In genomic region chrX:46589977-46590723, GRCh38 we compare ENCODE assay signal across 12 cellular contexts. TPM values are rescaled to one million over a fixed set of nuclear protein-coding genes. Genes with fewer than 3 reads are reported as not detected.
DNase-seq lines count a peak whose midpoint lies in the region; ATAC-seq, FAIRE-seq and TF ChIP-seq lines count a peak whose summit lies in the region.
"Had no signal": no experiment of that assay in that cellular context is flagged by ENCODE, and none has a peak within 500 bp of the region (broad histone marks: within the 10 kb centered on the region; RNA-seq: fewer than 3 reads in every experiment).

No MANE protein-coding gene starts in this region.

- ATAC-seq in activated CD8-positive, alpha-beta memory T cell treated with anti-CD3 and anti-CD28 coated beads, Interleukin-2, amount 10 ng/mL, durations not matched to agents 7 days and 5 days, result no peak
- ATAC-seq: stimulated activated naive CD8-positive, alpha-beta T cell treated with anti-CD3 and anti-CD28 coated beads, Interleukin-15, amount 100 ng/mL, for 72 hours had no signal

- H3K9me3 ChIP-seq in tibial artery, result no peaks in the 10 kb centered on the region
- H3K9me3 ChIP-seq: ovary had no signal

- in situ Hi-C loops in KBM-7 (cut with MboI; ENCODE audit: low pct_unique_long_range_greater_than_20kb, low sequenced_read_pairs), result no loop called here

- CTCF ChIA-PET in activated CD8-positive, alpha-beta memory T cell treated with anti-CD3 and anti-CD28 coated beads, Interleukin-2, amount 10 ng/mL, durations not matched to agents 7 days and 5 days (lab: Charles Lee), result interaction anchor here (0.6 to 1.7 kb wide), 2 partner anchors 38 to 64 kb away, joined by 3 read pairs; no protein-coding TSS in a partner anchor

- no peaks in the 10 kb centered on the region for H3K27me3 Mint-ChIP-seq in activated CD8-positive, alpha-beta memory T cell treated with anti-CD3 and anti-CD28 coated beads, Interleukin-2, amount 10 ng/mL, durations not matched to agents 7 days and 5 days
- H3K27me3 Mint-ChIP-seq: stimulated activated naive CD8-positive, alpha-beta T cell treated with anti-CD3 and anti-CD28 coated beads, Interleukin-15, amount 100 ng/mL, for 72 hours had no signal

- H3K4me1 Mint-ChIP-seq in activated CD8-positive, alpha-beta memory T cell treated with anti-CD3 and anti-CD28 coated beads, Interleukin-2, amount 10 ng/mL, durations not matched to agents 7 days and 5 days, result peaks cover 24% of the 10 kb centered on the region

- TF ChIP-seq CTCF in epithelial cell of proximal tubule (conservative IDR thresholded peaks at IDR 0.05; ENCODE audit: low read depth, low read length) (no peak), tibial artery (IDR thresholded peaks at IDR 0.05) (no peak)

- H3K27ac Mint-ChIP-seq in activated CD8-positive, alpha-beta memory T cell treated with anti-CD3 and anti-CD28 coated beads, Interleukin-2, amount 10 ng/mL, durations not matched to agents 7 days and 5 days, result no peak overlapping the region
- H3K27ac Mint-ChIP-seq: stimulated activated naive CD8-positive, alpha-beta T cell treated with anti-CD3 and anti-CD28 coated beads, Interleukin-15, amount 100 ng/mL, for 72 hours had no signal

- H3K27me3 ChIP-seq in tibial artery, result no peaks in the 10 kb centered on the region
- H3K27me3 ChIP-seq: ovary had no signal

- DNase-seq in Daoy (ENCODE audit: low read depth) (peak; percentile 35), RCC 7860 (ENCODE audit: low spot score) (peak; percentile 43), epithelial cell of proximal tubule (ENCODE audit: low read depth) (peak; percentile 42), renal cortical epithelial cell (ENCODE audit: low read depth) (peak; percentile 89), tibial artery (no peak), KBM-7 (no peak)
- DNase-seq in activated CD8-positive, alpha-beta memory T cell treated with anti-CD3 and anti-CD28 coated beads, Interleukin-2, amount 10 ng/mL, durations not matched to agents 7 days and 5 days, result no peak
- DNase-seq: DND-41; NCI-H524 treated with DMSO at 0.1 percent for 48 hours; ovary; stimulated activated naive CD8-positive, alpha-beta T cell treated with anti-CD3 and anti-CD28 coated beads, Interleukin-15, amount 100 ng/mL, for 72 hours had no signal

- no peaks in the 10 kb centered on the region for H3K9me3 Mint-ChIP-seq in activated CD8-positive, alpha-beta memory T cell treated with anti-CD3 and anti-CD28 coated beads, Interleukin-2, amount 10 ng/mL, durations not matched to agents 7 days and 5 days (ENCODE audit: low read depth)
- H3K9me3 Mint-ChIP-seq: stimulated activated naive CD8-positive, alpha-beta T cell treated with anti-CD3 and anti-CD28 coated beads, Interleukin-15, amount 100 ng/mL, for 72 hours had no signal

- peaks cover 0 to 41% (median 3%) of the 10 kb centered on the region in 4 donors for H3K4me1 ChIP-seq in tibial artery

- peak; percentile 88 for FAIRE-seq in RCC 7860 (lab: Jason Lieb, UNC)

- peak overlapping the region in 1 of 2 donors; percentile 57 for H3K27ac ChIP-seq in tibial artery
- H3K27ac ChIP-seq: ovary had no signal

- H3K4me3 ChIP-seq in epithelial cell of proximal tubule (ENCODE audit: low read depth, low read length), result no peak overlapping the region
- no peak overlapping the region for H3K4me3 ChIP-seq in tibial artery
- H3K4me3 ChIP-seq: lung, ovary had no signal

- no peaks in the 10 kb centered on the region for H3K36me3 ChIP-seq in tibial artery
- H3K36me3 ChIP-seq: ovary had no signal

- no peak overlapping the region for H3K4me3 Mint-ChIP-seq in activated CD8-positive, alpha-beta memory T cell treated with anti-CD3 and anti-CD28 coated beads, Interleukin-2, amount 10 ng/mL, durations not matched to agents 7 days and 5 days
- H3K4me3 Mint-ChIP-seq: stimulated activated naive CD8-positive, alpha-beta T cell treated with anti-CD3 and anti-CD28 coated beads, Interleukin-15, amount 100 ng/mL, for 72 hours had no signal

- intact Hi-C loops in tibial artery (cut with DNase I; ENCODE audit: low total_unique reads), result no loop called here

- peaks cover 7% of the 10 kb centered on the region for H3K36me3 Mint-ChIP-seq in activated CD8-positive, alpha-beta memory T cell treated with anti-CD3 and anti-CD28 coated beads, Interleukin-2, amount 10 ng/mL, durations not matched to agents 7 days and 5 days

RNA-seq across cellular contexts. Expression of gene CHST7, which starts 16.6 kb away (rescaled TPM):
- 4.4 and 10.5 TPM in 2 replicates for total RNA-seq in Daoy (2014; rRNA removed; shearing (Covaris generic))
- 6.1 and 8.0 TPM in 2 replicates for total RNA-seq in epithelial cell of proximal tubule
- 5.7 and 13.0 TPM in 2 replicates for total RNA-seq in renal cortical epithelial cell
- total RNA-seq in activated CD8-positive, alpha-beta memory T cell treated with anti-CD3 and anti-CD28 coated beads, Interleukin-2, amount 10 ng/mL, durations not matched to agents 7 days and 5 days, result 1 to 10 TPM; 4.6 to 5.9 TPM

RNA-seq across cellular contexts. Expression of gene ZNF674, which starts 44.9 kb away (rescaled TPM):
- total RNA-seq in Daoy (2014; rRNA removed; shearing (Covaris generic)), result 2.2 and 5.4 TPM in 2 replicates
- total RNA-seq in epithelial cell of proximal tubule, result 0.75 and 2.0 TPM in 2 replicates
- total RNA-seq in renal cortical epithelial cell, result 2.8 and 5.4 TPM in 2 replicates
- total RNA-seq in activated CD8-positive, alpha-beta memory T cell treated with anti-CD3 and anti-CD28 coated beads, Interleukin-2, amount 10 ng/mL, durations not matched to agents 7 days and 5 days, result 1 to 10 TPM; 2.8 to 6.5 TPM

Comparison
In these comparisons a context has a peak if more than half of its experiments do, and no peak if none do; other contexts are left out.
1. DNase-seq: peak in Daoy (single experiment), RCC 7860 (single experiment), epithelial cell of proximal tubule (single experiment) and renal cortical epithelial cell (single experiment); none in tibial artery (0 of 2), activated CD8-positive, alpha-beta memory T cell treated with anti-CD3 and anti-CD28 coated beads, Interleukin-2, amount 10 ng/mL, durations not matched to agents 7 days and 5 days (single experiment) and KBM-7 (single experiment).